In the genomic region with DNA sequence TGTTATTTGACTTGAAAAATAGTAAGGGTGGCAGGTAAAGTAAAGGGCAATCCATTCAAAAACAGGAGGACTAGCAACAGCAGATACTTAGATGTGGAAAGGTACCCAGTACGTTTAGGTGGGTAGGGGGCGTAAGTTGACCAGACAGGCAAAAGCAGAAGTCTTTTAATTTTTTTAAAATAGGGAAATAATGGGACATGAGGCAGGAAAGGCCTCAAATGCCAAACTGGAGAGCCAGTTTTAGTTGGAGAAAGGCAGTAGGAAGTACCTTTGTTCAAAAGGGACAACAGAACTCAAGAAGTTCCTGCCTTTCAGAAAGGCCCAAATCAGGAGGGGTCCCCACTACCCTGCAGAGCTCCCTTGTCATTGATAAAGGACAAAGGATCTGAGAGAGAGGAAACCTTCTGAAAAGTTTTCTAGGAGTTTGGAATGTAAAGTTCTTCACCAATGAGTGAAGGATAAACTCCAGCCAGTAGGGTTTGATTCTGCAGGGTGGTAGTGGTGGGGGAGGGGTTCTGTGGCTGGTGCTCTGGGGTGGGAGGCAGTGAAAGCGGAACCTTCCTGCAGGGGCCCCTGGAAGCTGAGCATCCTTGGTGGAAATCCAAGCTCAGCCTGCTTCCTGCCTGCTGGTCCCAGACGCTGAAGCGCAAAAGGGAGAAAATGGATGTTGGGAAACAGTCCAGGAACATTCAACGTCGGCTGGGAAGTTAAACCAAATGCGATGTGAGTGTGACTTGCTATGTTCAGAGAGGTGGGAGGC, we compare ENCODE assay signal across 19 cellular contexts. TPM values are rescaled to one million over a fixed set of nuclear protein-coding genes. Genes with fewer than 3 reads are reported as not detected.
A peak's percentile ranks its signal among the peaks of the same experiment; 100 is the strongest.
DNase-seq lines count a peak whose midpoint lies in the region; ATAC-seq and TF ChIP-seq lines count a peak whose summit lies in the region.
"Had no signal": no experiment of that assay in that cellular context is flagged by ENCODE, and none has a peak within 500 bp of the region (broad histone marks: within the 10 kb centered on the region; RNA-seq: fewer than 3 reads in every experiment).

No MANE protein-coding gene starts in this region.

- peaks cover 0 to 30% (median 8%) of the 10 kb centered on the region in 12 donors for H3K4me1 ChIP-seq in heart left ventricle
- peaks cover 13% of the 10 kb centered on the region for H3K4me1 ChIP-seq in endodermal cell (ENCODE audit: control insufficient read depth, insufficient read depth, low read length)
- peaks cover 40% of the 10 kb centered on the region for H3K4me1 ChIP-seq in iPS-20b (ENCODE audit: insufficient read depth, low read length)
- H3K4me1 ChIP-seq in thyroid gland: peaks cover 38 to 48% of the 10 kb centered on the region in 2 donors
- H3K4me1 ChIP-seq: BE2C had no signal

- WGBS in heart left ventricle, 4 donors: 43 to 62% (median 56%) methylated on average over 8 of the region's 8 CpGs
- 76 to 83% methylated on average over 7 to 8 of the region's 8 CpGs for WGBS in endodermal cell (ENCODE audit: insufficient coverage in 1 of 2, insufficient read length in 1 of 2), 2 experiments
- WGBS in thyroid gland, 2 donors: 54 to 68% methylated on average over 8 of the region's 8 CpGs

- peak overlapping the region in 7 of 12 donors; percentile 5 to 60 (median 32) for H3K27ac ChIP-seq in heart left ventricle
- H3K27ac ChIP-seq in endodermal cell (ENCODE audit: low read depth, low read length): no peak overlapping the region
- H3K27ac ChIP-seq in iPS-20b (ENCODE audit: low read length): peak overlapping the region; percentile 89
- peak overlapping the region in 2 of 3 donors; percentile 72 to 79 for H3K27ac ChIP-seq in thyroid gland

- no peak overlapping the region for H3K9ac ChIP-seq in endodermal cell (ENCODE audit: extremely low read depth, low read length, poor library complexity, severe bottlenecking)
- H3K9ac ChIP-seq in iPS-20b (ENCODE audit: low read depth, low read length): peak overlapping the region; percentile 49; the same call in 1 of the 2 replicates

- TF ChIP-seq CTCF in heart left ventricle (IDR thresholded peaks at IDR 0.05): no peak
- TF ChIP-seq CTCF in endodermal cell (conservative IDR thresholded peaks at IDR 0.05): peak; percentile 49
- TF ChIP-seq CTCF in thyroid gland (IDR thresholded peaks at IDR 0.05): no peak

- H3K4me3 Mint-ChIP-seq in endodermal cell: no peak overlapping the region
- H3K4me3 Mint-ChIP-seq: activated naive CD8-positive, alpha-beta T cell treated with anti-CD3 and anti-CD28 coated beads, Interleukin-2, amount 50 U/mL, for 24 hours; dendritic cell treated with granulocyte-macrophage colony-stimulating factor and Interleukin-4, amounts not matched to agents 40 ng/mL and 50 ng/mL, for 4 days had no signal

- H3K27ac Mint-ChIP-seq in endodermal cell: no peak overlapping the region
- H3K27ac Mint-ChIP-seq: activated naive CD8-positive, alpha-beta T cell treated with anti-CD3 and anti-CD28 coated beads, Interleukin-2, amount 50 U/mL, for 24 hours; dendritic cell treated with granulocyte-macrophage colony-stimulating factor and Interleukin-4, amounts not matched to agents 40 ng/mL and 50 ng/mL, for 4 days had no signal

- H3K4me1 Mint-ChIP-seq in endodermal cell: peaks cover 42% of the 10 kb centered on the region
- H3K4me1 Mint-ChIP-seq: activated naive CD8-positive, alpha-beta T cell treated with anti-CD3 and anti-CD28 coated beads, Interleukin-2, amount 50 U/mL, for 24 hours had no signal

- H3K9me3 ChIP-seq in heart left ventricle: no peaks in the 10 kb centered on the region
- no peaks in the 10 kb centered on the region for H3K9me3 ChIP-seq in endodermal cell (ENCODE audit: control insufficient read depth, low read length)
- H3K9me3 ChIP-seq in iPS-20b (ENCODE audit: insufficient read depth, low read depth, low read length): no peaks in the 10 kb centered on the region
- H3K9me3 ChIP-seq in thyroid gland: no peaks in the 10 kb centered on the region
- H3K9me3 ChIP-seq: BE2C had no signal

- H3K4me3 ChIP-seq in heart left ventricle (no peak overlapping the region), endodermal cell (ENCODE audit: low read length) (no peak overlapping the region), iPS-20b (ENCODE audit: low read length) (peak overlapping the region; percentile 45; the same call in 1 of the 2 replicates), thyroid gland (replicated peaks in 1 of 3) (no peak overlapping the region)

- intact Hi-C loops in heart left ventricle (cut with DNase I) (loop anchor here in 1 of 10 donors (5.0 to 10.0 kb wide), 2 partner anchors 41 to 239 kb away; partner anchors contain the start of genes EHBP1 and TMEM17), left ventricle myocardium superior (cut with micrococcal nuclease) (loop anchor here (5.0 kb wide), 1 partner anchor 381 kb away; no protein-coding TSS in a partner anchor), thyroid gland (cut with DNase I) (loop anchor here (10.0 kb wide), 1 partner anchor 239 kb away; the partner anchor contains the start of gene EHBP1)

- no peaks in the 10 kb centered on the region for H3K36me3 ChIP-seq in heart left ventricle
- no peaks in the 10 kb centered on the region for H3K36me3 ChIP-seq in endodermal cell (ENCODE audit: control insufficient read depth, insufficient read depth, low read length)
- H3K36me3 ChIP-seq in iPS-20b (ENCODE audit: insufficient read depth, low read depth, low read length): no peaks in the 10 kb centered on the region
- H3K36me3 ChIP-seq in thyroid gland: no peaks in the 10 kb centered on the region
- H3K36me3 ChIP-seq: BE2C had no signal

- DNase-seq in heart left ventricle (no peak), left ventricle myocardium superior (no peak), endodermal cell (peak; percentile 68), thyroid gland (no peak), NCI-H510A treated with DMSO at 0.1 percent for 48 hours (lab: John Stamatoyannopoulos, UW) (no peak), NCI-H446 (lab: John Stamatoyannopoulos, UW) (no peak)
- DNase-seq: activated CD4-positive, alpha-beta T cell treated with anti-CD3 and anti-CD28 coated beads for 48 hours; activated naive CD8-positive, alpha-beta T cell treated with anti-CD3 and anti-CD28 coated beads, Interleukin-2, amount 50 U/mL, for 24 hours; BE2C; COR-L47; DND-41; erythroblast; NCI-H1694; NCI-H226; stimulated activated CD4-positive, alpha-beta T cell treated with anti-CD3 and anti-CD28 coated beads, Interleukin-4, amount 100 ng/mL, for 24 hours had no signal

- H3K27me3 Mint-ChIP-seq in endodermal cell (ENCODE audit: insufficient read depth): peaks cover 8% of the 10 kb centered on the region
- H3K27me3 Mint-ChIP-seq: activated naive CD8-positive, alpha-beta T cell treated with anti-CD3 and anti-CD28 coated beads, Interleukin-2, amount 50 U/mL, for 24 hours; dendritic cell treated with granulocyte-macrophage colony-stimulating factor and Interleukin-4, amounts not matched to agents 40 ng/mL and 50 ng/mL, for 4 days had no signal

- H3K36me3 Mint-ChIP-seq in endodermal cell (ENCODE audit: low read depth): no peaks in the 10 kb centered on the region

- no peaks in the 10 kb centered on the region for H3K9me3 Mint-ChIP-seq in endodermal cell
- H3K9me3 Mint-ChIP-seq: activated naive CD8-positive, alpha-beta T cell treated with anti-CD3 and anti-CD28 coated beads, Interleukin-2, amount 50 U/mL, for 24 hours; dendritic cell treated with granulocyte-macrophage colony-stimulating factor and Interleukin-4, amounts not matched to agents 40 ng/mL and 50 ng/mL, for 4 days had no signal

- peak in 2 of 4 donors; percentile 10 to 22 for ATAC-seq in heart left ventricle
- no peak for ATAC-seq in left ventricle myocardium superior
- ATAC-seq in HG02642 (IDR thresholded peaks at IDR 0.05; ENCODE audit: poor library complexity, unreplicated experiment): no peak
- ATAC-seq: activated naive CD8-positive, alpha-beta T cell treated with anti-CD3 and anti-CD28 coated beads, Interleukin-2, amount 50 U/mL, for 24 hours; Right ventricle myocardium inferior had no signal

- TF ChIP-seq POLR2A in heart left ventricle (IDR thresholded peaks at IDR 0.05) (no peak), thyroid gland (IDR thresholded peaks at IDR 0.05) (no peak)

- H3K27me3 ChIP-seq in heart left ventricle (no peaks in the 10 kb centered on the region), endodermal cell (ENCODE audit: control insufficient read depth, insufficient read depth, low read length, poor library complexity, severe bottlenecking) (no peaks in the 10 kb centered on the region), iPS-20b (ENCODE audit: insufficient read depth, low read length) (no peaks in the 10 kb centered on the region), thyroid gland (no peaks in the 10 kb centered on the region)
- H3K27me3 ChIP-seq: BE2C had no signal

RNA-seq across cellular contexts. Expression of gene TMEM17, which starts 40.1 kb away (rescaled TPM):
- total RNA-seq in heart left ventricle (1 to 10 TPM; 1.2 to 2.3 (median 1.6) TPM), left ventricle myocardium superior (1.4 TPM), endodermal cell (1 to 10 TPM; 1.8 to 2.0 TPM), thyroid gland (1 to 10 TPM; 2.1 to 6.0 (median 4.8) TPM)
- 1 to 10 TPM in 1 of 2 donors, under 1 TPM in 1; 0.80 to 1.1 TPM for polyA plus RNA-seq in heart left ventricle
- polyA plus RNA-seq in endodermal cell (2013, experiment 1 of 2): 3.0 TPM
- 3.1 TPM for polyA plus RNA-seq in endodermal cell (2013, experiment 2 of 2)
